40 cellular contexts compared by ENCODE assay signal in the genomic region with DNA sequence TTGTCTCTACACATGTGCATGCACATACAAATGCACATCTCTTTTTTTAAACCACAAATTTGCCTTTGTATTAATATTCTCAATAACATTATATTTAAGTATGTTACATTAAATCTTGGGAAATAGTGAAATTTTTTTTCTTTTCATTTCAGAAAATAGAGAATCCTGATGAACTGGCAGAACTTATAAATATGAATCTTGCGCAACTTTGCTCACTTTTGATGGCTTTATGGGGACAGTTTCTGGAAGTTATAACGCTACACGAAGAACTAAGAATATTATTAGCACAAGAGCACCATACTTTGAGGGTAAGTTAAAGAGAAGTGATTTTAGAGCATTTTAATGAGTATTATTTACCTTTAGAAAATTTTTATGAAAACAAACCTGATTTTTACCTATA.
"Had no signal": no experiment of that assay in that cellular context is flagged by ENCODE, and none has a peak within 500 bp of the region (broad histone marks: within the 10 kb centered on the region; RNA-seq: fewer than 3 reads in every experiment).

No MANE protein-coding gene starts in this region.

- H3K4me3 ChIP-seq: adrenal gland, body of pancreas, breast epithelium had no signal

- H3K27ac ChIP-seq: adrenal gland, body of pancreas, brain microvascular endothelial cell, breast epithelium, WERI-Rb-1 had no signal

- ATAC-seq: activated CD4-positive, alpha-beta T cell treated with anti-CD3 and anti-CD28 coated beads for 36 hours; activated CD4-positive, CD25-positive, alpha-beta regulatory T cell treated with anti-CD3 and anti-CD28 coated beads, Interleukin-2, amount 50 U/mL, for 24 hours; activated CD8-positive, alpha-beta memory T cell treated with anti-CD3 and anti-CD28 coated beads, Interleukin-2, amount 10 ng/mL, durations not matched to agents 7 days and 5 days; activated CD8-positive, alpha-beta T cell treated with anti-CD3 and anti-CD28 coated beads, Interleukin-2, amount 10 ng/mL, durations not matched to agents 7 days and 5 days; activated naive CD4-positive, alpha-beta T cell treated with anti-CD3 and anti-CD28 coated beads, Interleukin-2, amount 50 U/mL, for 72 hours; activated T-cell treated with anti-CD3 and anti-CD28 coated beads, Interleukin-2, amount 50 U/mL, for 4 hours; activated T-cell treated with anti-CD3 and anti-CD28 coated beads, Interleukin-2, amount 50 U/mL, for 72 hours; activated T-helper 17 cell treated with anti-CD3 and anti-CD28 coated beads, Interleukin-2, amount 50 U/mL, for 72 hours; body of pancreas; WTC11 had no signal

- DNase-seq: activated CD4-positive, alpha-beta memory T cell treated with anti-CD3 and anti-CD28 coated beads, Interleukin-2, amount 10 ng/mL, durations not matched to agents 7 days and 5 days; activated CD4-positive, alpha-beta T cell treated with anti-CD3 and anti-CD28 coated beads for 1 hour; activated CD4-positive, alpha-beta T cell treated with anti-CD3 and anti-CD28 coated beads for 36 hours; activated CD4-positive, alpha-beta T cell treated with anti-CD3 and anti-CD28 coated beads for 48 hours; activated CD4-positive, alpha-beta T cell treated with anti-CD3 and anti-CD28 coated beads, Interleukin-2, amount 10 ng/mL, durations not matched to agents 7 days and 5 days; activated CD4-positive, alpha-beta T cell treated with anti-CD3 and anti-CD28 coated beads, Interleukin-2, amount 50 U/mL, for 48 hours; activated CD4-positive, CD25-positive, alpha-beta regulatory T cell; activated CD8-positive, alpha-beta memory T cell treated with anti-CD3 and anti-CD28 coated beads for 24 hours; activated CD8-positive, alpha-beta memory T cell treated with anti-CD3 and anti-CD28 coated beads, Interleukin-2, amount 10 ng/mL, durations not matched to agents 7 days and 5 days; activated CD8-positive, alpha-beta T cell treated with anti-CD3 and anti-CD28 coated beads, Interleukin-2, amount 10 ng/mL, durations not matched to agents 7 days and 5 days; activated effector memory CD4-positive, alpha-beta T cell treated with anti-CD3 and anti-CD28 coated beads, Interleukin-2, amount 50 U/mL, for 16 hours; activated gamma-delta T cell treated with Interleukin-2 at 50 U/mL for 16 hours; activated naive CD4-positive, alpha-beta T cell; activated naive CD4-positive, alpha-beta T cell treated with anti-CD3 and anti-CD28 coated beads for 36 hours; activated naive CD4-positive, alpha-beta T cell treated with anti-CD3 and anti-CD28 coated beads, Interleukin-2, amount 50 U/mL, for 16 hours; activated naive CD8-positive, alpha-beta T cell treated with anti-CD3 and anti-CD28 coated beads for 36 hours; activated T-cell treated with anti-CD3 and anti-CD28 coated beads for 4 hours; activated T-cell treated with anti-CD3 and anti-CD28 coated beads, Interleukin-2, amount 50 U/mL, for 1 hour; activated T-cell treated with anti-CD3 and anti-CD28 coated beads, Interleukin-2, amount 50 U/mL, for 4 hours; activated T-cell treated with anti-CD3 and anti-CD28 coated beads, Interleukin-2, amount 50 U/mL, for 72 hours; adrenal gland; amniotic stem cell; aorta; body of pancreas; brain microvascular endothelial cell; central memory CD4-positive, alpha-beta T cell; T-helper 1 cell; T-helper 2 cell; T-helper 9 cell; WERI-Rb-1 had no signal

- H3K4me1 ChIP-seq: adrenal gland, breast epithelium had no signal

- H3K4me3 Mint-ChIP-seq: activated CD4-positive, alpha-beta memory T cell treated with anti-CD3 and anti-CD28 coated beads, Interleukin-2, amount 10 ng/mL, durations not matched to agents 7 days and 5 days; activated CD4-positive, alpha-beta T cell treated with anti-CD3 and anti-CD28 coated beads for 36 hours; activated CD4-positive, alpha-beta T cell treated with anti-CD3 and anti-CD28 coated beads, Interleukin-2, amount 10 ng/mL, durations not matched to agents 7 days and 5 days; activated CD8-positive, alpha-beta memory T cell treated with anti-CD3 and anti-CD28 coated beads, Interleukin-2, amount 10 ng/mL, durations not matched to agents 7 days and 5 days; activated CD8-positive, alpha-beta T cell treated with anti-CD3 and anti-CD28 coated beads, Interleukin-2, amount 10 ng/mL, durations not matched to agents 7 days and 5 days; activated naive CD4-positive, alpha-beta T cell treated with anti-CD3 and anti-CD28 coated beads for 36 hours; activated naive CD8-positive, alpha-beta T cell treated with anti-CD3 and anti-CD28 coated beads for 36 hours; activated T-cell treated with anti-CD3 and anti-CD28 coated beads, Interleukin-2, amount 50 U/mL, for 4 hours; activated T-cell treated with anti-CD3 and anti-CD28 coated beads, Interleukin-2, amount 50 U/mL, for 72 hours; activated T-helper 1 cell treated with anti-CD3 and anti-CD28 coated beads, Interleukin-12 subunit alpha, Interleukin-12 subunit beta, Interleukin-2, Interleukin-4 antibody, amounts not matched to agents 30 ng/mL and 10 ng/mL and 1 ng/mL, durations not matched to agents 14 hours and 24 hours and 36 hours; activated T-helper 17 cell treated with anti-CD3 and anti-CD28 coated beads, Interleukin-2, amount 50 U/mL, for 72 hours; T-helper 1 cell treated with Interleukin-12 subunit alpha and Interleukin-12 subunit beta and Interleukin-4 antibody, amounts not matched to agents 30 μg/mL and 1 μg/mL, for 36 hours; T-helper 2 cell treated with Interferon-gamma antibody and Interleukin-4, amounts not matched to agents 5 μg/mL and 100 μg/mL, for 36 hours; WTC11 had no signal

- H3K27me3 Mint-ChIP-seq: activated CD4-positive, alpha-beta memory T cell treated with anti-CD3 and anti-CD28 coated beads, Interleukin-2, amount 10 ng/mL, durations not matched to agents 7 days and 5 days; activated CD4-positive, alpha-beta T cell treated with anti-CD3 and anti-CD28 coated beads for 36 hours; activated CD4-positive, alpha-beta T cell treated with anti-CD3 and anti-CD28 coated beads, Interleukin-2, amount 10 ng/mL, durations not matched to agents 7 days and 5 days; activated CD8-positive, alpha-beta memory T cell treated with anti-CD3 and anti-CD28 coated beads, Interleukin-2, amount 10 ng/mL, durations not matched to agents 7 days and 5 days; activated naive CD8-positive, alpha-beta T cell treated with anti-CD3 and anti-CD28 coated beads for 36 hours; activated T-helper 17 cell treated with anti-CD3 and anti-CD28 coated beads, Interleukin-2, amount 50 U/mL, for 72 hours had no signal

- FAIRE-seq: astrocyte, TTC549 had no signal

- H3K4me1 Mint-ChIP-seq: activated CD4-positive, alpha-beta memory T cell treated with anti-CD3 and anti-CD28 coated beads, Interleukin-2, amount 10 ng/mL, durations not matched to agents 7 days and 5 days; activated CD4-positive, alpha-beta T cell treated with anti-CD3 and anti-CD28 coated beads for 36 hours; activated CD4-positive, alpha-beta T cell treated with anti-CD3 and anti-CD28 coated beads, Interleukin-2, amount 10 ng/mL, durations not matched to agents 7 days and 5 days; activated CD8-positive, alpha-beta memory T cell treated with anti-CD3 and anti-CD28 coated beads, Interleukin-2, amount 10 ng/mL, durations not matched to agents 7 days and 5 days; activated naive CD8-positive, alpha-beta T cell treated with anti-CD3 and anti-CD28 coated beads for 36 hours; activated T-helper 17 cell treated with anti-CD3 and anti-CD28 coated beads, Interleukin-2, amount 50 U/mL, for 72 hours; WTC11 had no signal

- H3K27ac Mint-ChIP-seq: activated CD4-positive, alpha-beta memory T cell treated with anti-CD3 and anti-CD28 coated beads, Interleukin-2, amount 10 ng/mL, durations not matched to agents 7 days and 5 days; activated CD4-positive, alpha-beta T cell treated with anti-CD3 and anti-CD28 coated beads for 36 hours; activated CD4-positive, alpha-beta T cell treated with anti-CD3 and anti-CD28 coated beads, Interleukin-2, amount 10 ng/mL, durations not matched to agents 7 days and 5 days; activated CD8-positive, alpha-beta memory T cell treated with anti-CD3 and anti-CD28 coated beads, Interleukin-2, amount 10 ng/mL, durations not matched to agents 7 days and 5 days; activated CD8-positive, alpha-beta T cell treated with anti-CD3 and anti-CD28 coated beads, Interleukin-2, amount 10 ng/mL, durations not matched to agents 7 days and 5 days; activated naive CD4-positive, alpha-beta T cell treated with anti-CD3 and anti-CD28 coated beads for 36 hours; activated naive CD4-positive, alpha-beta T cell treated with anti-CD3 and anti-CD28 coated beads, Interleukin-2, amount 50 U/mL, for 72 hours; activated naive CD8-positive, alpha-beta T cell treated with anti-CD3 and anti-CD28 coated beads for 36 hours; activated T-cell treated with anti-CD3 and anti-CD28 coated beads, Interleukin-2, amount 50 U/mL, for 72 hours; activated T-helper 1 cell treated with anti-CD3 and anti-CD28 coated beads, Interleukin-12 subunit alpha, Interleukin-12 subunit beta, Interleukin-2, Interleukin-4 antibody, amounts not matched to agents 30 ng/mL and 10 ng/mL and 1 ng/mL, durations not matched to agents 14 hours and 24 hours and 36 hours; activated T-helper 17 cell treated with anti-CD3 and anti-CD28 coated beads, Interleukin-2, amount 50 U/mL, for 72 hours; T-helper 1 cell treated with Interleukin-12 subunit alpha and Interleukin-12 subunit beta and Interleukin-4 antibody, amounts not matched to agents 30 μg/mL and 1 μg/mL, for 36 hours; T-helper 2 cell treated with Interferon-gamma antibody and Interleukin-4, amounts not matched to agents 5 μg/mL and 100 μg/mL, for 36 hours; WTC11 had no signal

- H3K36me3 ChIP-seq: brain microvascular endothelial cell had no signal

- H3K27me3 ChIP-seq: adrenal gland, body of pancreas, brain microvascular endothelial cell, breast epithelium had no signal

- H3K9me3 ChIP-seq: body of pancreas had no signal
